In genomic region chr6:34238507-34239239, GRCh38 we compare ENCODE assay signal across 8 cellular contexts. TPM values are rescaled to one million over a fixed set of nuclear protein-coding genes. Genes with fewer than 3 reads are reported as not detected.
A peak's percentile ranks its signal among the peaks of the same experiment; 100 is the strongest.
DNase-seq lines count a peak whose midpoint lies in the region; ATAC-seq and TF ChIP-seq lines count a peak whose summit lies in the region.

No MANE protein-coding gene starts in this region.

- H3K9me3 ChIP-seq in CD4-positive, alpha-beta memory T cell (ENCODE audit: control insufficient read depth in 1 of 2, low read length in 2 of 2): no peaks in the 10 kb centered on the region

- H3K4me3 ChIP-seq in CD4-positive, alpha-beta memory T cell (ENCODE audit: low read length in 2 of 2): peak overlapping the region; percentile 63 to 65
- H3K4me3 ChIP-seq in KMS-11 (IDR thresholded peaks at IDR 0.05; ENCODE audit: insufficient read depth, low read depth, low read length): no peak overlapping the region

- peak overlapping the region; percentile 69 for H3K4me2 ChIP-seq in KMS-11

- no peaks in the 10 kb centered on the region for H3K9me3 Mint-ChIP-seq in CD4-positive, alpha-beta memory T cell
- no peaks in the 10 kb centered on the region for H3K9me3 Mint-ChIP-seq in central memory CD8-positive, alpha-beta T cell
- no peaks in the 10 kb centered on the region for H3K9me3 Mint-ChIP-seq in natural killer cell

- CTCF ChIA-PET in CD4-positive, alpha-beta memory T cell (lab: Charles Lee; ENCODE audit: partially characterized antibody): no interaction called here

- TF ChIP-seq CTCF in KMS-11 (conservative IDR thresholded peaks at IDR 0.05; ENCODE audit: low read depth, low read length) (no peak), natural killer cell (IDR thresholded peaks at IDR 0.05) (no peak)

- H3K27ac Mint-ChIP-seq in CD4-positive, alpha-beta memory T cell: peak overlapping the region; percentile 83 to 94 (median 91)
- H3K27ac Mint-ChIP-seq in central memory CD8-positive, alpha-beta T cell (ENCODE audit: low read depth): peak overlapping the region; percentile 81
- peak overlapping the region; percentile 71 to 81 for H3K27ac Mint-ChIP-seq in natural killer cell

- H3K9ac ChIP-seq in KMS-11: peak overlapping the region; percentile 100

- H2AFZ ChIP-seq in KMS-11 (ENCODE audit: low read depth): no peak overlapping the region

- peak overlapping the region; percentile 75 for H3K27ac ChIP-seq in CD4-positive, alpha-beta memory T cell (ENCODE audit: low read depth, low read length)
- peak overlapping the region; percentile 96 for H3K27ac ChIP-seq in KMS-11

- peaks cover 26 to 71% (median 46%) of the 10 kb centered on the region in 4 donors for H3K4me1 Mint-ChIP-seq in CD4-positive, alpha-beta memory T cell
- H3K4me1 Mint-ChIP-seq in central memory CD8-positive, alpha-beta T cell: peaks cover 54% of the 10 kb centered on the region
- peaks cover 21 to 29% of the 10 kb centered on the region in 2 donors for H3K4me1 Mint-ChIP-seq in natural killer cell

- peaks cover 51% of the 10 kb centered on the region for H3K4me1 ChIP-seq in CD4-positive, alpha-beta memory T cell (ENCODE audit: insufficient read depth, low read length)
- H3K4me1 ChIP-seq in KMS-11 (ENCODE audit: low read depth, poor library complexity, severe bottlenecking): peaks cover 29% of the 10 kb centered on the region

- H3K27me3 Mint-ChIP-seq in CD4-positive, alpha-beta memory T cell: no peaks in the 10 kb centered on the region
- no peaks in the 10 kb centered on the region for H3K27me3 Mint-ChIP-seq in central memory CD8-positive, alpha-beta T cell
- H3K27me3 Mint-ChIP-seq in natural killer cell (ENCODE audit: low read depth in 2 of 2): no peaks in the 10 kb centered on the region

- no peak for DNase-seq in CD4-positive, alpha-beta memory T cell
- DNase-seq in central memory CD8-positive, alpha-beta T cell (ENCODE audit: low spot score in 2 of 2): no peak
- DNase-seq in natural killer cell: no peak
- DNase-seq in UCSD-AML1 (lab: John Stamatoyannopoulos, UW; ENCODE audit: unreplicated experiment): no peak
- no peak for DNase-seq in left lobe of liver (ENCODE audit: low spot score)
- no peak for DNase-seq in NOMO-1 treated with dmso at 0.1 percent for 144 hours (lab: John Stamatoyannopoulos, UW; ENCODE audit: unreplicated experiment)
- no peak for DNase-seq in effector CD8-positive, alpha-beta T cell (lab: John Stamatoyannopoulos, UW)

- no peak for ATAC-seq in central memory CD8-positive, alpha-beta T cell (replicated peaks; ENCODE audit: extremely low read depth, poor library complexity, severe bottlenecking)
- no peak for ATAC-seq in natural killer cell
- ATAC-seq in left lobe of liver: no peak

- peak overlapping the region; percentile 78 to 90 (median 86) for H3K4me3 Mint-ChIP-seq in CD4-positive, alpha-beta memory T cell
- H3K4me3 Mint-ChIP-seq in central memory CD8-positive, alpha-beta T cell: peak overlapping the region; percentile 77
- peak overlapping the region; percentile 75 for H3K4me3 Mint-ChIP-seq in natural killer cell

- no peaks in the 10 kb centered on the region for H3K27me3 ChIP-seq in CD4-positive, alpha-beta memory T cell (ENCODE audit: insufficient read depth, low read length)
- H3K27me3 ChIP-seq in KMS-11 (ENCODE audit: insufficient read depth, low read depth): no peaks in the 10 kb centered on the region

- POLR2A ChIA-PET in CD4-positive, alpha-beta memory T cell (lab: Charles Lee; ENCODE audit: partially characterized antibody): interaction anchor here (0.7 kb wide), 1 partner anchor 9 kb away, joined by 3 read pairs; no protein-coding TSS in a partner anchor

- peaks cover 29% of the 10 kb centered on the region for H3K36me3 ChIP-seq in CD4-positive, alpha-beta memory T cell (ENCODE audit: insufficient read depth, low read length)
- no peaks in the 10 kb centered on the region; the same call in 1 of the 2 replicates for H3K36me3 ChIP-seq in KMS-11 (ENCODE audit: insufficient read depth)

- H3K36me3 Mint-ChIP-seq in CD4-positive, alpha-beta memory T cell: peaks cover 17 to 40% of the 10 kb centered on the region in 2 donors
- peaks cover 28% of the 10 kb centered on the region for H3K36me3 Mint-ChIP-seq in central memory CD8-positive, alpha-beta T cell (ENCODE audit: insufficient read depth)
- H3K36me3 Mint-ChIP-seq in natural killer cell: no peaks in the 10 kb centered on the region

- H3K79me2 ChIP-seq in KMS-11 (ENCODE audit: insufficient read depth, low read depth): peaks cover 46% of the 10 kb centered on the region

- H4K20me1 ChIP-seq in KMS-11 (ENCODE audit: insufficient read depth): no peaks in the 10 kb centered on the region

- intact Hi-C loops in CD4-positive, alpha-beta memory T cell (cut with micrococcal nuclease): loop anchor here (5.0 kb wide), 3 partner anchors 459 to 1266 kb away; partner anchors contain the start of genes ILRUN and UQCC2
- intact Hi-C loops in natural killer cell (cut with micrococcal nuclease): loop anchor here (5.0 kb wide), 1 partner anchor 154 kb away; the partner anchor contains the start of gene NUDT3

RNA-seq across cellular contexts. Expression of gene HMGA1, which starts 2.0 kb away (rescaled TPM):
- total RNA-seq in CD4-positive, alpha-beta memory T cell: 10 to 100 TPM; 74.7 to 77.5 TPM
- polyA plus RNA-seq in CD4-positive, alpha-beta memory T cell: 10 to 100 TPM; 25.4 to 40.8 TPM
- 10 to 100 TPM; 63.1 to 84.2 (median 77.3) TPM for total RNA-seq in natural killer cell
- 17.4 TPM for total RNA-seq in left lobe of liver

RNA-seq across cellular contexts. Expression of gene SMIM29, which starts 10.1 kb away (rescaled TPM):
- total RNA-seq in CD4-positive, alpha-beta memory T cell: 10 to 100 TPM; 29.7 to 30.1 TPM
- 10 to 100 TPM; 51.5 to 66.5 TPM for polyA plus RNA-seq in CD4-positive, alpha-beta memory T cell
- total RNA-seq in natural killer cell (10 to 100 TPM; 30.8 to 48.0 (median 39.7) TPM), left lobe of liver (6.4 TPM)
